Comparison of ENCODE assay signal across 20 cellular contexts in genomic region chr17:35006961-35007360, GRCh38. TPM values are rescaled to one million over a fixed set of nuclear protein-coding genes. Genes with fewer than 3 reads are reported as not detected.
DNase-seq lines count a peak whose midpoint lies in the region; ATAC-seq and TF ChIP-seq lines count a peak whose summit lies in the region.
"Had no signal": no experiment of that assay in that cellular context is flagged by ENCODE, and none has a peak within 500 bp of the region (broad histone marks: within the 10 kb centered on the region; RNA-seq: fewer than 3 reads in every experiment).

No MANE protein-coding gene starts in this region.

- H3K27me3 Mint-ChIP-seq in activated T-cell treated with anti-CD3 and anti-CD28 coated beads, Interleukin-2, amount 50 U/mL, for 24 hours = no peaks in the 10 kb centered on the region
- H3K27me3 Mint-ChIP-seq in activated naive CD8-positive, alpha-beta T cell treated with anti-CD3 and anti-CD28 coated beads, Interleukin-2, amount 50 U/mL, for 24 hours = no peaks in the 10 kb centered on the region
- peaks cover 9% of the 10 kb centered on the region for H3K27me3 Mint-ChIP-seq in glutamatergic neuron (ENCODE audit: unreplicated experiment)
- H3K27me3 Mint-ChIP-seq in stimulated activated memory B cell treated with anti-CD40 and anti-IgM and Interleukin-4, amounts not matched to agents 10 μg/mL and 1 μg/mL and 100 μg/mL, for 72 hours = no peaks in the 10 kb centered on the region

- peak overlapping the region; percentile 45 for H3K27ac Mint-ChIP-seq in activated T-cell treated with anti-CD3 and anti-CD28 coated beads, Interleukin-2, amount 50 U/mL, for 24 hours
- H3K27ac Mint-ChIP-seq in activated naive CD8-positive, alpha-beta T cell treated with anti-CD3 and anti-CD28 coated beads, Interleukin-2, amount 50 U/mL, for 24 hours = peak overlapping the region; percentile 47
- peak overlapping the region; percentile 53 for H3K27ac Mint-ChIP-seq in glutamatergic neuron (ENCODE audit: unreplicated experiment)
- peak overlapping the region; percentile 15 for H3K27ac Mint-ChIP-seq in stimulated activated memory B cell treated with anti-CD40 and anti-IgM and Interleukin-4, amounts not matched to agents 10 μg/mL and 1 μg/mL and 100 μg/mL, for 72 hours
- H3K27ac Mint-ChIP-seq: activated CD8-positive, alpha-beta T cell treated with anti-CD3 and anti-CD28 coated beads, Interleukin-2, amount 10 ng/mL, durations not matched to agents 7 days and 5 days; nephron had no signal

- no peak for DNase-seq in activated T-cell treated with anti-CD3 and anti-CD28 coated beads, Interleukin-2, amount 50 U/mL, for 24 hours
- no peak for DNase-seq in activated T-cell treated with anti-CD3 and anti-CD28 coated beads, Interleukin-2, amount 50 U/mL, for 48 hours
- DNase-seq in activated naive CD8-positive, alpha-beta T cell treated with anti-CD3 and anti-CD28 coated beads, Interleukin-2, amount 50 U/mL, for 24 hours = no peak
- DNase-seq in glutamatergic neuron = no peak
- DNase-seq in GM10248 (ENCODE audit: extremely low spot score) = no peak
- DNase-seq: ACHN; activated CD8-positive, alpha-beta T cell treated with anti-CD3 and anti-CD28 coated beads, Interleukin-2, amount 10 ng/mL, durations not matched to agents 7 days and 5 days; foreskin melanocyte; HCEC 1CT; Kasumi-1; kidney glomerular epithelial cell; NCI-H1048; NCI-H2029; NCI-H345; Right ventricle myocardium superior; sigmoid colon had no signal

- peaks cover 95% of the 10 kb centered on the region for H3K36me3 Mint-ChIP-seq in activated T-cell treated with anti-CD3 and anti-CD28 coated beads, Interleukin-2, amount 50 U/mL, for 24 hours (ENCODE audit: low read depth)
- peaks cover 25% of the 10 kb centered on the region for H3K36me3 Mint-ChIP-seq in activated naive CD8-positive, alpha-beta T cell treated with anti-CD3 and anti-CD28 coated beads, Interleukin-2, amount 50 U/mL, for 24 hours (ENCODE audit: low read depth)
- no peaks in the 10 kb centered on the region for H3K36me3 Mint-ChIP-seq in glutamatergic neuron (ENCODE audit: unreplicated experiment)
- peaks cover 40% of the 10 kb centered on the region for H3K36me3 Mint-ChIP-seq in stimulated activated memory B cell treated with anti-CD40 and anti-IgM and Interleukin-4, amounts not matched to agents 10 μg/mL and 1 μg/mL and 100 μg/mL, for 72 hours

- no peak for TF ChIP-seq CTCF in glutamatergic neuron (IDR thresholded peaks at IDR 0.05; ENCODE audit: partially characterized antibody, unreplicated experiment)
- no peak for TF ChIP-seq CTCF in GM10248 (IDR thresholded peaks at IDR 0.05; ENCODE audit: control extremely low read depth, extremely low read depth, low read depth, missing control alignments)

- CTCF ChIA-PET in GM10248 (lab: Yijun Ruan, JAX) = no interaction called here

- POLR2A ChIA-PET in GM10248 (lab: Yijun Ruan, JAX) = no interaction called here

- H3K4me1 Mint-ChIP-seq in activated T-cell treated with anti-CD3 and anti-CD28 coated beads, Interleukin-2, amount 50 U/mL, for 24 hours (ENCODE audit: low read depth) = no peaks in the 10 kb centered on the region
- no peaks in the 10 kb centered on the region for H3K4me1 Mint-ChIP-seq in activated naive CD8-positive, alpha-beta T cell treated with anti-CD3 and anti-CD28 coated beads, Interleukin-2, amount 50 U/mL, for 24 hours
- peaks cover 23% of the 10 kb centered on the region for H3K4me1 Mint-ChIP-seq in glutamatergic neuron (ENCODE audit: low read depth, unreplicated experiment)
- H3K4me1 Mint-ChIP-seq in stimulated activated memory B cell treated with anti-CD40 and anti-IgM and Interleukin-4, amounts not matched to agents 10 μg/mL and 1 μg/mL and 100 μg/mL, for 72 hours = no peaks in the 10 kb centered on the region
- H3K4me1 Mint-ChIP-seq: nephron had no signal

- ATAC-seq in activated naive CD8-positive, alpha-beta T cell treated with anti-CD3 and anti-CD28 coated beads, Interleukin-2, amount 50 U/mL, for 24 hours = no peak
- no peak for ATAC-seq in stimulated activated memory B cell treated with anti-CD40 and anti-IgM and Interleukin-4, amounts not matched to agents 10 μg/mL and 1 μg/mL and 100 μg/mL, for 72 hours
- no peak for ATAC-seq in HG03175 (IDR thresholded peaks at IDR 0.05; ENCODE audit: unreplicated experiment)
- no peak for ATAC-seq in GM19324 (IDR thresholded peaks at IDR 0.05; ENCODE audit: low FRiP score, unreplicated experiment)
- ATAC-seq: activated CD8-positive, alpha-beta T cell treated with anti-CD3 and anti-CD28 coated beads, Interleukin-2, amount 10 ng/mL, durations not matched to agents 7 days and 5 days had no signal

- H3K4me3 Mint-ChIP-seq in activated T-cell treated with anti-CD3 and anti-CD28 coated beads, Interleukin-2, amount 50 U/mL, for 24 hours = no peak overlapping the region
- no peak overlapping the region for H3K4me3 Mint-ChIP-seq in activated naive CD8-positive, alpha-beta T cell treated with anti-CD3 and anti-CD28 coated beads, Interleukin-2, amount 50 U/mL, for 24 hours
- peak overlapping the region; percentile 1 for H3K4me3 Mint-ChIP-seq in glutamatergic neuron (ENCODE audit: unreplicated experiment)
- H3K4me3 Mint-ChIP-seq in stimulated activated memory B cell treated with anti-CD40 and anti-IgM and Interleukin-4, amounts not matched to agents 10 μg/mL and 1 μg/mL and 100 μg/mL, for 72 hours = no peak overlapping the region
- H3K4me3 Mint-ChIP-seq: activated CD8-positive, alpha-beta T cell treated with anti-CD3 and anti-CD28 coated beads, Interleukin-2, amount 10 ng/mL, durations not matched to agents 7 days and 5 days; nephron had no signal

- no peaks in the 10 kb centered on the region for H3K9me3 Mint-ChIP-seq in activated T-cell treated with anti-CD3 and anti-CD28 coated beads, Interleukin-2, amount 50 U/mL, for 24 hours
- no peaks in the 10 kb centered on the region for H3K9me3 Mint-ChIP-seq in activated naive CD8-positive, alpha-beta T cell treated with anti-CD3 and anti-CD28 coated beads, Interleukin-2, amount 50 U/mL, for 24 hours
- H3K9me3 Mint-ChIP-seq in glutamatergic neuron (ENCODE audit: unreplicated experiment) = no peaks in the 10 kb centered on the region
- no peaks in the 10 kb centered on the region for H3K9me3 Mint-ChIP-seq in stimulated activated memory B cell treated with anti-CD40 and anti-IgM and Interleukin-4, amounts not matched to agents 10 μg/mL and 1 μg/mL and 100 μg/mL, for 72 hours
- H3K9me3 Mint-ChIP-seq: nephron had no signal

RNA-seq across cellular contexts. Expression of gene LIG3, which starts 26.6 kb away (rescaled TPM):
- total RNA-seq in glutamatergic neuron (ENCODE audit: unreplicated experiment) = 93.3 TPM

RNA-seq across cellular contexts. Expression of gene ZNF830, which starts 45.6 kb away (rescaled TPM):
- 19.1 TPM for total RNA-seq in glutamatergic neuron (ENCODE audit: unreplicated experiment)

RNA-seq across cellular contexts. Expression of gene CCT6B, which starts 45.7 kb away (rescaled TPM):
- 2.4 TPM for total RNA-seq in glutamatergic neuron (ENCODE audit: unreplicated experiment)

RNA-seq across cellular contexts. Expression of gene RFFL, which starts 56.5 kb away (rescaled TPM):
- total RNA-seq in glutamatergic neuron (ENCODE audit: unreplicated experiment) = 16.5 TPM
